32 cellular contexts compared by ENCODE assay signal in genomic region chr19:45574526-45574925, GRCh38. TPM values are rescaled to one million over a fixed set of nuclear protein-coding genes. Genes with fewer than 3 reads are reported as not detected.
A peak's percentile ranks its signal among the peaks of the same experiment; 100 is the strongest.
DNase-seq lines count a peak whose midpoint lies in the region; ATAC-seq, FAIRE-seq and TF ChIP-seq lines count a peak whose summit lies in the region.
"Had no signal": no experiment of that assay in that cellular context is flagged by ENCODE, and none has a peak within 500 bp of the region (broad histone marks: within the 10 kb centered on the region; RNA-seq: fewer than 3 reads in every experiment).

No MANE protein-coding gene starts in this region.

- no peaks in the 10 kb centered on the region for H3K27me3 ChIP-seq in pancreas
- H3K27me3 ChIP-seq in endodermal cell (ENCODE audit: control insufficient read depth, insufficient read depth, low read length, poor library complexity, severe bottlenecking), result no peaks in the 10 kb centered on the region
- H3K27me3 ChIP-seq: hepatocyte, left lung, uterus had no signal

- H3K9me3 ChIP-seq in HEK293 (ENCODE audit: control insufficient read depth, insufficient read depth, low read depth, low read length) (no peaks in the 10 kb centered on the region), pancreas (no peaks in the 10 kb centered on the region), endodermal cell (ENCODE audit: control insufficient read depth, low read length) (no peaks in the 10 kb centered on the region)
- H3K9me3 ChIP-seq: left lung, uterus had no signal

- H3K27ac ChIP-seq in HEK293 (ENCODE audit: extremely low read depth, low read depth, low read length), result 0 out of 2 replicates have a peak overlapping the region, but pooled peaks have one; percentile 41
- peak overlapping the region; percentile 79; the same call in 1 of the 2 replicates for H3K27ac ChIP-seq in VCaP
- H3K27ac ChIP-seq in pancreas, result peak overlapping the region in 3 of 4 donors; percentile 10 to 12 (median 11)
- H3K27ac ChIP-seq in endodermal cell (ENCODE audit: low read depth, low read length), result no peak overlapping the region
- H3K27ac ChIP-seq: hepatocyte, HL-60, left lung, uterus had no signal

- intact Hi-C loops in Right ventricle myocardium superior (cut with DNase I), result loop anchor here (5.0 kb wide), 1 partner anchor 52 kb away; no protein-coding TSS in a partner anchor
- intact Hi-C loops in pancreas (cut with DNase I), result no loop called here

- H3K4me1 ChIP-seq in HEK293 (ENCODE audit: control insufficient read depth, insufficient read depth, low read length) (peaks cover 4% of the 10 kb centered on the region), pancreas (peaks cover 15 to 19% (median 16%) of the 10 kb centered on the region in 3 donors), endodermal cell (ENCODE audit: control insufficient read depth, insufficient read depth, low read length) (peaks cover 4% of the 10 kb centered on the region)
- H3K4me1 ChIP-seq: uterus had no signal

- no peak overlapping the region for H3K27ac Mint-ChIP-seq in stimulated activated naive CD8-positive, alpha-beta T cell treated with anti-CD3 and anti-CD28 coated beads, Interleukin-15, amount 100 ng/mL, for 72 hours
- H3K27ac Mint-ChIP-seq in endodermal cell, result no peak overlapping the region
- H3K27ac Mint-ChIP-seq: activated B cell treated with CpG ODN at 0.5 μM for 24 hours; activated naive CD4-positive, alpha-beta T cell treated with anti-CD3 and anti-CD28 coated beads, Interleukin-2, amount 50 U/mL, for 24 hours; activated T-helper 17 cell treated with anti-CD3 and anti-CD28 coated beads, Interleukin-2, amount 50 U/mL, for 72 hours had no signal

- H3K36me3 ChIP-seq in HEK293 (ENCODE audit: control insufficient read depth in 2 of 2, insufficient read depth in 1 of 2, low read length in 2 of 2) (no peaks in the 10 kb centered on the region; a peak in 1 of 3 replicates), pancreas (no peaks in the 10 kb centered on the region), endodermal cell (ENCODE audit: control insufficient read depth, insufficient read depth, low read length) (no peaks in the 10 kb centered on the region)
- H3K36me3 ChIP-seq: left lung, uterus had no signal

- no peak overlapping the region for H3K4me3 Mint-ChIP-seq in stimulated activated naive CD8-positive, alpha-beta T cell treated with anti-CD3 and anti-CD28 coated beads, Interleukin-15, amount 100 ng/mL, for 72 hours
- H3K4me3 Mint-ChIP-seq in endodermal cell, result no peak overlapping the region
- H3K4me3 Mint-ChIP-seq: activated B cell treated with CpG ODN at 0.5 μM for 24 hours; activated naive CD4-positive, alpha-beta T cell treated with anti-CD3 and anti-CD28 coated beads, Interleukin-2, amount 50 U/mL, for 24 hours; activated T-helper 17 cell treated with anti-CD3 and anti-CD28 coated beads, Interleukin-2, amount 50 U/mL, for 72 hours; central memory CD8-positive, alpha-beta T cell had no signal

- ATAC-seq in Right ventricle myocardium superior (ENCODE audit: poor library complexity) (peak; percentile 10), pancreas (no peak)
- ATAC-seq in stimulated activated naive CD8-positive, alpha-beta T cell treated with anti-CD3 and anti-CD28 coated beads, Interleukin-15, amount 100 ng/mL, for 72 hours, result no peak
- ATAC-seq: activated T-helper 17 cell treated with anti-CD3 and anti-CD28 coated beads, Interleukin-2, amount 50 U/mL, for 72 hours; left lung had no signal

- no peak overlapping the region for H3K4me3 ChIP-seq in HEK293 (ENCODE audit: low read depth, low read length)
- no peak overlapping the region for H3K4me3 ChIP-seq in pancreas
- no peak overlapping the region for H3K4me3 ChIP-seq in endodermal cell (ENCODE audit: low read length)
- H3K4me3 ChIP-seq: hepatocyte, left lung, uterus had no signal

- POLR2A ChIA-PET in HEK293 (lab: Yijun Ruan, JAX), result interaction anchor here (0.7 kb wide), 1 partner anchor 78 kb away, joined by 4 read pairs; no protein-coding TSS in a partner anchor

- no peak for DNase-seq in Right ventricle myocardium superior
- no peak for DNase-seq in pancreas
- no peak for DNase-seq in stimulated activated naive CD8-positive, alpha-beta T cell treated with anti-CD3 and anti-CD28 coated beads, Interleukin-15, amount 100 ng/mL, for 72 hours
- no peak for DNase-seq in NCI-H1092 treated with DMSO at 0.1 percent for 48 hours (lab: John Stamatoyannopoulos, UW)
- DNase-seq in stimulated activated CD4-positive, alpha-beta T cell treated with anti-CD3 and anti-CD28 coated beads, Interleukin-12 subunit alpha, Interleukin-12 subunit beta, amount 100 ng/mL, for 4 hours, result no peak
- DNase-seq in endodermal cell, result no peak
- DNase-seq: ACHN; activated B cell treated with CpG ODN at 0.5 μM for 24 hours; anterior cingulate cortex; COR-L47; DMS79 treated with DMSO at 0.1 percent for 48 hours; foreskin fibroblast; H7; left lung; NCI-H1105 treated with DMSO at 0.1 percent for 48 hours; NCI-H2029; NCI-H2227 treated with DMSO at 0.1 percent for 48 hours; NCI-H69; SHP77; small intestine; stimulated activated CD4-positive, alpha-beta T cell treated with anti-CD3 and anti-CD28 coated beads, Interleukin-2, amount 100 ng/mL, for 24 hours; T-helper 9 cell; uterus had no signal

- no peaks in the 10 kb centered on the region for H3K27me3 Mint-ChIP-seq in stimulated activated naive CD8-positive, alpha-beta T cell treated with anti-CD3 and anti-CD28 coated beads, Interleukin-15, amount 100 ng/mL, for 72 hours
- no peaks in the 10 kb centered on the region for H3K27me3 Mint-ChIP-seq in endodermal cell (ENCODE audit: insufficient read depth)
- H3K27me3 Mint-ChIP-seq: activated B cell treated with CpG ODN at 0.5 μM for 24 hours; activated naive CD4-positive, alpha-beta T cell treated with anti-CD3 and anti-CD28 coated beads, Interleukin-2, amount 50 U/mL, for 24 hours; activated T-helper 17 cell treated with anti-CD3 and anti-CD28 coated beads, Interleukin-2, amount 50 U/mL, for 72 hours; central memory CD8-positive, alpha-beta T cell had no signal

- TF ChIP-seq CTCF in HEK293 (tag by site-specific recombination; IDR thresholded peaks at IDR 0.05), result no peak
- no peak for TF ChIP-seq CTCF in VCaP (conservative IDR thresholded peaks at IDR 0.05)
- no peak for TF ChIP-seq CTCF in pancreas (IDR thresholded peaks at IDR 0.05)
- TF ChIP-seq CTCF in endodermal cell (conservative IDR thresholded peaks at IDR 0.05), result no peak

- H3K9me3 Mint-ChIP-seq in stimulated activated naive CD8-positive, alpha-beta T cell treated with anti-CD3 and anti-CD28 coated beads, Interleukin-15, amount 100 ng/mL, for 72 hours, result no peaks in the 10 kb centered on the region
- H3K9me3 Mint-ChIP-seq in endodermal cell, result no peaks in the 10 kb centered on the region
- H3K9me3 Mint-ChIP-seq: activated B cell treated with CpG ODN at 0.5 μM for 24 hours; activated naive CD4-positive, alpha-beta T cell treated with anti-CD3 and anti-CD28 coated beads, Interleukin-2, amount 50 U/mL, for 24 hours; activated T-helper 17 cell treated with anti-CD3 and anti-CD28 coated beads, Interleukin-2, amount 50 U/mL, for 72 hours; central memory CD8-positive, alpha-beta T cell had no signal

- H3K9ac ChIP-seq in endodermal cell (ENCODE audit: extremely low read depth, low read length, poor library complexity, severe bottlenecking), result no peak overlapping the region

- CTCF ChIA-PET in HEK293 (lab: Yijun Ruan, JAX), result interaction anchor here (1.1 to 1.7 kb wide), 2 partner anchors 16 to 50 kb away, joined by 5 to 7 read pairs; no protein-coding TSS in a partner anchor

- peaks cover 9% of the 10 kb centered on the region for H3K36me3 Mint-ChIP-seq in endodermal cell (ENCODE audit: low read depth)
- H3K36me3 Mint-ChIP-seq: activated naive CD4-positive, alpha-beta T cell treated with anti-CD3 and anti-CD28 coated beads, Interleukin-2, amount 50 U/mL, for 24 hours had no signal

- peaks cover 30% of the 10 kb centered on the region for H3K4me1 Mint-ChIP-seq in stimulated activated naive CD8-positive, alpha-beta T cell treated with anti-CD3 and anti-CD28 coated beads, Interleukin-15, amount 100 ng/mL, for 72 hours
- peaks cover 20% of the 10 kb centered on the region for H3K4me1 Mint-ChIP-seq in endodermal cell

- WGBS in pancreas, 2 donors, result 80 to 82% methylated on average over 4 of the region's 4 CpGs
- WGBS in endodermal cell (ENCODE audit: insufficient coverage in 1 of 2, insufficient read length in 1 of 2), 2 experiments, result 93 to 94% methylated on average over 2 to 4 of the region's 4 CpGs

- FAIRE-seq in pancreas (lab: Jason Lieb, UNC), result no peak
- FAIRE-seq: GM12891, small intestine had no signal

TF ChIP-seq in HEK293, 187 proteins besides CTCF, POLR2A, EP300 and RAD21 (continues in another document):
- TF ChIP-seq ZNF248 (tag by site-specific recombination; IDR thresholded peaks at IDR 0.05) (no peak), ZNF423 (tag by site-specific recombination; IDR thresholded peaks at IDR 0.05) (no peak), GFI1B (tag by site-specific recombination; IDR thresholded peaks at IDR 0.05) (no peak), YY2 (tag by site-specific recombination; IDR thresholded peaks at IDR 0.05) (no peak), ZNF776 (tag by site-specific recombination; IDR thresholded peaks at IDR 0.05; ENCODE audit: borderline replicate concordance) (no peak), ZBTB49 (tag by site-specific recombination; IDR thresholded peaks at IDR 0.05; ENCODE audit: low read depth) (no peak)

RNA-seq across cellular contexts. Expression of gene OPA3, which starts 10.1 kb away (rescaled TPM):
- 22.8 TPM for total RNA-seq in Right ventricle myocardium superior
- 1 to 10 TPM; 3.4 to 8.0 (median 6.0) TPM for total RNA-seq in pancreas
- polyA plus RNA-seq in pancreas, result 1 to 10 TPM; 3.7 to 3.8 TPM
- 10 to 100 TPM; 12.9 to 15.4 TPM for total RNA-seq in endodermal cell
- polyA plus RNA-seq in endodermal cell (2013, experiment 1 of 2), result 9.3 TPM
- polyA plus RNA-seq in endodermal cell (2013, experiment 2 of 2), result 10.7 TPM

RNA-seq across cellular contexts. Expression of gene GPR4, which starts 27.5 kb away (rescaled TPM):
- total RNA-seq in Right ventricle myocardium superior (5.3 TPM), pancreas (1 to 10 TPM in 3 of 6 donors, under 1 TPM in 3; 0.56 to 2.2 (median 0.99) TPM), endodermal cell (not detected)
- 1 to 10 TPM; 2.4 to 3.0 TPM for polyA plus RNA-seq in pancreas
- polyA plus RNA-seq in endodermal cell (2013, experiment 1 of 2), result 0.32 TPM
- not detected for polyA plus RNA-seq in endodermal cell (2013, experiment 2 of 2)
- total RNA-seq: activated B cell treated with CpG ODN at 0.5 μM for 24 hours, hepatocyte, mononuclear cell had no signal
